ENCODE assay signal across 16 cellular contexts in the genomic region with DNA sequence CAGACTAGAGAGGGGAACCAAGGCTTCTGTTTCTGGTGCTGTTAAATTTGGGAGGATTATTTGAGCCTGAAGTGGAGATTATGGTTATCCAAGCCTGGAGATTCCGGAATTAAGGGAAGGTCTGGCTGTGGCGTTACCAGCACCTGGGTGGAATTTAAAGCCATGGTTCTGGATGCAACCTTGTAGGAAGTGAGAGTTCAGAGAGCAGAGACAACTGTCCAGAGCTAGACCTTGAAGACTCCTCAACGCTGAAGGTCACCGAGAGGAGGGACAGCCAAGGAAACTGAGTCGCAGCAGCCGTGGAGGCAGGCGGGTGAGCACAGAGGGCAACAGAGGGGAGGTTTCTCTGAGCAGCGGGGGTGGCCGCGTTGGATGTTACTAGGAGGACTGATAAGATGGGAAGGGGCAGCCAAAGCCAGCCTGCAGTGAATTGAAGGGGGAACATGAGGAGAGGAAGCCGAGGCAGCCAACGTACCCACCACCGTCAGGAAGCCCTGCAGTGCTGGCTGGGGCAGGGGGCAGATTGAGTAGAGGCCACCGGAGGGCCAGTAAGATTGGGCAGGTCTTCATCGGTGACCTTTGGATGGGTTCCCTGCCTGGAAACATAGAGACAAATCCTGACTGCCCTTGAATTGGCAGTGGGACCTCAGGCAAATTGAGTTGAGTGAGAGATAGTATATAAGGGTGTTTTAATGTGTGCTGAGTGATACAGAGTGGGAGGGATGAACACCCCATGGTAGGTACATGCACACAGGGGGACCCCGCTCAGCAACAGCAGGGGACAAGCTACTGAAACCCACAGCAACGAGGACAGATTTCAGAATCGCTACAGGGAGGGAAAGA.
DNase-seq lines count a peak whose midpoint lies in the region; ATAC-seq, FAIRE-seq and TF ChIP-seq lines count a peak whose summit lies in the region.
"Had no signal": no experiment of that assay in that cellular context is flagged by ENCODE, and none has a peak within 500 bp of the region (broad histone marks: within the 10 kb centered on the region; RNA-seq: fewer than 3 reads in every experiment).

No MANE protein-coding gene starts in this region.

- POLR2A ChIA-PET in HepG2 (lab: Yijun Ruan, JAX): interaction anchor here (0.8 to 21.6 kb wide), 13 partner anchors 8 to 196 kb away, joined by 3 to 724 read pairs (median 5); partner anchors contain the start of gene RRBP1

- H3K27ac ChIP-seq in GM23338 (ENCODE audit: low read depth) (no peak overlapping the region), SU-DHL-6 (ENCODE audit: low read depth, low read length) (no peak overlapping the region), HepG2 (ENCODE audit: extremely low read length, insufficient read depth, low read length) (peak overlapping the region; percentile 78), transverse colon (peak overlapping the region; percentile 86 to 90 (median 88))
- H3K27ac ChIP-seq: gastroesophageal sphincter, HL-60, left ventricle myocardium inferior, pancreas, vagina had no signal

- no peaks in the 10 kb centered on the region for H3K36me3 Mint-ChIP-seq in GM23338 (ENCODE audit: low read depth)

- no peak overlapping the region for H3K4me2 ChIP-seq in GM23338
- H3K4me2 ChIP-seq in SU-DHL-6 (ENCODE audit: low read depth, low read length, poor library complexity, severe bottlenecking): peak overlapping the region; percentile 33
- H3K4me2 ChIP-seq in HepG2 (ENCODE audit: low read depth, low read length): peak overlapping the region; percentile 67

- intact Hi-C loops in HepG2 (cut with micrococcal nuclease; ENCODE audit: unreplicated experiment) (loop anchor here (5.0 kb wide), 1 partner anchor 71 kb away; no protein-coding TSS in a partner anchor), transverse colon (cut with DNase I; ENCODE audit: low total_unique reads) (no loop called here)

- ATAC-seq in GM23338 (no peak), HepG2 (no peak)
- ATAC-seq: gastroesophageal sphincter, pancreas had no signal

- H3K4me3 Mint-ChIP-seq in GM23338: no peak overlapping the region

- 60% methylated on average over 18 of the region's 18 CpGs for WGBS in HepG2 (ENCODE audit: low lambda C conversion rate)
- WGBS in transverse colon (ENCODE audit: low coverage in 1 of 2), 2 donors: 82 to 92% methylated on average over 6 to 18 of the region's 18 CpGs

- TF ChIP-seq POLR2A in HepG2 (IDR thresholded peaks at IDR 0.05; ENCODE audit: insufficient read depth in 1 of 2, low read depth in 2 of 2, low read length in 2 of 2) (no peak), transverse colon (IDR thresholded peaks at IDR 0.05) (no peak)

- no peak overlapping the region for H3K27ac Mint-ChIP-seq in GM23338

- H3K9ac ChIP-seq in SU-DHL-6 (ENCODE audit: low read length) (no peak overlapping the region), HepG2 (ENCODE audit: insufficient read depth, low read depth, low read length) (peak overlapping the region; percentile 60)

- TF ChIP-seq RAD21 in HepG2 (CRISPR knock-in tag; IDR thresholded peaks at IDR 0.05): no peak

- in situ Hi-C loops in HepG2 (cut with HindIII; ENCODE audit: extremely low pct_ligation_motif_present, low pct_unique_long_range_greater_than_20kb): no loop called here
- in situ Hi-C loops in transverse colon (cut with MboI; ENCODE audit: low pct_ligation_motif_present in 1 of 4, low pct_unique_long_range_greater_than_20kb in 1 of 4, low sequenced_read_pairs in 3 of 4): loop anchor here in 2 of 4 donors (25.0 kb wide), 2 partner anchors 191 to 341 kb away; partner anchors contain the start of genes BANF2 (in 1 of the 2), BFSP1 (in 1 of the 2) and RRBP1 (in 1 of the 2)

- peaks cover 2% of the 10 kb centered on the region for H3K27me3 Mint-ChIP-seq in GM23338 (ENCODE audit: insufficient read depth, low read depth, poor library complexity)

- H3K4me3 ChIP-seq in GM23338 (no peak overlapping the region), SU-DHL-6 (ENCODE audit: insufficient read depth, low read length, poor library complexity, severe bottlenecking) (no peak overlapping the region), HepG2 (replicated peaks in 1 of 3; ENCODE audit: insufficient read depth in 1 of 3, low read depth in 2 of 3, low read length in 3 of 3) (peak overlapping the region; percentile 30 to 61 (median 44)), transverse colon (no peak overlapping the region)
- H3K4me3 ChIP-seq: gastroesophageal sphincter, left ventricle myocardium inferior, pancreas, vagina had no signal

- TF ChIP-seq CTCF in GM23338 (conservative IDR thresholded peaks at IDR 0.05; ENCODE audit: low read depth in 2 of 2) (no peak), SU-DHL-6 (IDR thresholded peaks at IDR 0.05; ENCODE audit: insufficient read depth, low read length, poor library complexity, severe bottlenecking) (no peak), HepG2 (CRISPR knock-in tag; IDR thresholded peaks at IDR 0.05) (peak; percentile 3; the same call in 1 of the 2 replicates), transverse colon (IDR thresholded peaks at IDR 0.05) (no peak)

- H2AFZ ChIP-seq in GM23338 (peak overlapping the region; percentile 7; the same call in 1 of the 2 replicates), SU-DHL-6 (ENCODE audit: low read depth, low read length, severe bottlenecking) (no peak overlapping the region), HepG2 (ENCODE audit: low read length) (no peak overlapping the region)

- H3K4me1 ChIP-seq in GM23338 (ENCODE audit: insufficient read depth): peaks cover 17% of the 10 kb centered on the region
- peaks cover 98% of the 10 kb centered on the region for H3K4me1 ChIP-seq in HepG2 (ENCODE audit: insufficient read depth, low read length)
- H3K4me1 ChIP-seq in transverse colon: peaks cover 35 to 55% (median 48%) of the 10 kb centered on the region in 4 donors

- H3K9me3 ChIP-seq in SU-DHL-6 (ENCODE audit: insufficient read depth, low read length): no peaks in the 10 kb centered on the region
- no peaks in the 10 kb centered on the region for H3K9me3 ChIP-seq in HepG2 (ENCODE audit: low read length)
- H3K9me3 ChIP-seq in transverse colon: no peaks in the 10 kb centered on the region
- H3K9me3 ChIP-seq: gastroesophageal sphincter, left ventricle myocardium inferior, pancreas, vagina had no signal

- no peak for TF ChIP-seq EP300 in HepG2 (IDR thresholded peaks at IDR 0.05; ENCODE audit: low read depth in 2 of 2, low read length in 2 of 2)
- TF ChIP-seq EP300 in HepG2 (CRISPR knock-in tag; IDR thresholded peaks at IDR 0.05; ENCODE audit: borderline replicate concordance): no peak
- TF ChIP-seq EP300 in transverse colon (IDR thresholded peaks at IDR 0.05; ENCODE audit: low read depth): no peak

- H4K20me1 ChIP-seq in GM23338 (replicated peaks; ENCODE audit: insufficient read depth) (no peaks in the 10 kb centered on the region), SU-DHL-6 (ENCODE audit: low read depth, low read length) (no peaks in the 10 kb centered on the region), HepG2 (ENCODE audit: insufficient read depth, low read length) (no peaks in the 10 kb centered on the region)

- H3F3A ChIP-seq in GM23338 (replicated peaks; ENCODE audit: low read depth): no peaks in the 10 kb centered on the region
- H3F3A ChIP-seq in SU-DHL-6 (ENCODE audit: insufficient read depth): peaks cover 4% of the 10 kb centered on the region

- H3K9me2 ChIP-seq in GM23338 (ENCODE audit: insufficient read depth) (no peaks in the 10 kb centered on the region), SU-DHL-6 (replicated peaks; ENCODE audit: insufficient read depth, low read length) (no peaks in the 10 kb centered on the region)

- BruUV-seq in HepG2 (replicated peaks; lab: Mats Ljungman, UMichigan): no TSS peak

- H3K9me3 Mint-ChIP-seq in GM23338: no peaks in the 10 kb centered on the region

- H3K27me3 ChIP-seq in GM23338 (ENCODE audit: insufficient read depth): no peaks in the 10 kb centered on the region
- no peaks in the 10 kb centered on the region for H3K27me3 ChIP-seq in SU-DHL-6 (ENCODE audit: low read length)
- H3K27me3 ChIP-seq in HepG2 (ENCODE audit: control insufficient read depth in 1 of 2, insufficient read depth in 2 of 2, low read length in 2 of 2): no peaks in the 10 kb centered on the region
- H3K27me3 ChIP-seq in transverse colon: no peaks in the 10 kb centered on the region
- H3K27me3 ChIP-seq: gastroesophageal sphincter, pancreas, vagina had no signal

- CTCF ChIA-PET in HepG2 (lab: Yijun Ruan, JAX; ENCODE audit: low intra/inter-chr PET ratio, low total read pairs): no interaction called here

- no peak for FAIRE-seq in HepG2 (lab: Jason Lieb, UNC)
- FAIRE-seq: pancreas had no signal

- DNase-seq in GM23338 (ENCODE audit: low spot score): no peak
- DNase-seq in HepG2 (ENCODE audit: low spot score): no peak
- no peak for DNase-seq in transverse colon
- DNase-seq in NCI-H2081 (lab: John Stamatoyannopoulos, UW): no peak
- no peak for DNase-seq in GDM1 (lab: John Stamatoyannopoulos, UW)
- no peak for DNase-seq in GM19240 (ENCODE audit: insufficient read length, low spot score)
- DNase-seq: activated CD8-positive, alpha-beta memory T cell treated with anti-CD3 and anti-CD28 coated beads for 24 hours; activated effector memory CD4-positive, alpha-beta T cell treated with Interleukin-2 at 50 U/mL for 16 hours; AML-193; left ventricle myocardium inferior; NCI-H1930; pancreas had no signal

- H3K79me2 ChIP-seq in GM23338 (replicated peaks; ENCODE audit: insufficient read depth) (no peaks in the 10 kb centered on the region), SU-DHL-6 (ENCODE audit: insufficient read depth, low read length) (no peaks in the 10 kb centered on the region), HepG2 (ENCODE audit: insufficient read depth, low read length) (peaks cover 8% of the 10 kb centered on the region)

- no peaks in the 10 kb centered on the region for H3K36me3 ChIP-seq in GM23338 (ENCODE audit: insufficient read depth)
- H3K36me3 ChIP-seq in SU-DHL-6 (ENCODE audit: low read length): no peaks in the 10 kb centered on the region
- H3K36me3 ChIP-seq in HepG2 (replicated peaks in 1 of 2; ENCODE audit: control insufficient read depth in 1 of 2, insufficient read depth in 2 of 2, low read length in 2 of 2): no peaks in the 10 kb centered on the region
- H3K36me3 ChIP-seq in transverse colon: no peaks in the 10 kb centered on the region
- H3K36me3 ChIP-seq: gastroesophageal sphincter, left ventricle myocardium inferior, pancreas, vagina had no signal

- H3K4me1 Mint-ChIP-seq in GM23338: peaks cover 43% of the 10 kb centered on the region

TF ChIP-seq in GM23338, 12 proteins besides CTCF, POLR2A, EP300 and RAD21 (continues in another document):
- no peak for TF ChIP-seq NANOG (IDR thresholded peaks at IDR 0.05; ENCODE audit: borderline replicate concordance)

TF ChIP-seq in HepG2, 621 proteins besides CTCF, POLR2A, EP300 and RAD21 (continues in another document):
- peak; percentile 38; the same call in 1 of the 2 replicates for TF ChIP-seq ZBTB20 (CRISPR knock-in tag; IDR thresholded peaks at IDR 0.05; ENCODE audit: borderline replicate concordance, low read depth)
- no peak for TF ChIP-seq SMARCE1 (IDR thresholded peaks at IDR 0.05; ENCODE audit: borderline replicate concordance)
- no peak for TF ChIP-seq ZSCAN22 (CRISPR knock-in tag; IDR thresholded peaks at IDR 0.05)

Comparison
In these comparisons a context has a peak if more than half of its experiments do, and no peak if none do; other contexts are left out.
1. H3K27ac ChIP-seq: peak in HepG2 (single experiment) and transverse colon (4 of 4); none in GM23338 (single experiment) and SU-DHL-6 (single experiment).
2. H3K4me3 ChIP-seq: peak in HepG2 (3 of 3); none in GM23338 (single experiment), SU-DHL-6 (single experiment) and transverse colon (0 of 4).